Comparison of ENCODE assay signal across 1 cellular context in the genomic region with DNA sequence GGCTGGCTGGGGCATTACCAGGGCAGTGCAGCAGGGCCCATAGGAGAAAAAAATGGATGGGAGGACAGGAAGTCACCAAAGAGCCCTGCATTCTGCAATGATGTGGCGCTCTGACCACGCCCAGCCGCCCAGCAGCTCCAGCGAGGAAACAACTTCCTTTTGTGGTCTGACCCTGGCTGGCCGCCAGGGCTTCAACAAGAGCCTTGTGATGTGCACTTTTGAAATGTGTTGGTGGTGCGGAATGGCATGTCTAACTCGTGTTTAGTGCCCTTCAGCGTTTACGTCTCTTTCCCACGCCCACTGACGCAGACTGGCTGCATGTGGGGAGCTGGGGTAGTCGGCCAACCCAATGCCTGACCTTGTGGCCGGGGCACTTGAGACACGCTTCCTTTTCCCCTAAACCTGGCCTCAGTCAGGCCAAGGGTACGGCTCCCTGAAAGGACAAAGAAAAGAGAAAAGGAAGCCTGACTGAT.
TF ChIP-seq lines count a peak whose summit lies in the region.

No MANE protein-coding gene starts in this region.

TF ChIP-seq in HepG2, 621 proteins besides CTCF, POLR2A, EP300 and RAD21 (continued from another document and continues in another):
- TF ChIP-seq ZNF550 (CRISPR knock-in tag; IDR thresholded peaks at IDR 0.05; ENCODE audit: borderline replicate concordance) = 0 out of 2 replicates have a peak, but pooled peaks have one; percentile 66
- TF ChIP-seq ATF1 (CRISPR knock-in tag; IDR thresholded peaks at IDR 0.05) = 0 out of 2 replicates have a peak, but pooled peaks have one; percentile 52
- TF ChIP-seq, protein P1, sequence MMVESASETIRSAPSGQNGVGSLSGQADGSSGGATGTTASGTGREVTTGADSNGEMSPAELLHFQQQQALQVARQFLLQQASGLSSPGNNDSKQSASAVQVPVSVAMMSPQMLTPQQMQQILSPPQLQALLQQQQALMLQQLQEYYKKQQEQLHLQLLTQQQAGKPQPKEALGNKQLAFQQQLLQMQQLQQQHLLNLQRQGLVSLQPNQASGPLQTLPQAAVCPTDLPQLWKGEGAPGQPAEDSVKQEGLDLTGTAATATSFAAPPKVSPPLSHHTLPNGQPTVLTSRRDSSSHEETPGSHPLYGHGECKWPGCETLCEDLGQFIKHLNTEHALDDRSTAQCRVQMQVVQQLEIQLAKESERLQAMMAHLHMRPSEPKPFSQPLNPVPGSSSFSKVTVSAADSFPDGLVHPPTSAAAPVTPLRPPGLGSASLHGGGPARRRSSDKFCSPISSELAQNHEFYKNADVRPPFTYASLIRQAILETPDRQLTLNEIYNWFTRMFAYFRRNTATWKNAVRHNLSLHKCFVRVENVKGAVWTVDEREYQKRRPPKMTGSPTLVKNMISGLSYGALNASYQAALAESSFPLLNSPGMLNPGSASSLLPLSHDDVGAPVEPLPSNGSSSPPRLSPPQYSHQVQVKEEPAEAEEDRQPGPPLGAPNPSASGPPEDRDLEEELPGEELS (CRISPR knock-in tag; IDR thresholded peaks at IDR 0.05) = peak; percentile 59; the same call in 1 of the 2 replicates
- peak; percentile 33; the same call in 1 of the 2 replicates for TF ChIP-seq RXRB (CRISPR knock-in tag; IDR thresholded peaks at IDR 0.05; ENCODE audit: borderline replicate concordance)
- no peak for TF ChIP-seq KDM2A (CRISPR knock-in tag; IDR thresholded peaks at IDR 0.05; ENCODE audit: borderline replicate concordance, low read depth)
- TF ChIP-seq ZNF607 (CRISPR knock-in tag; IDR thresholded peaks at IDR 0.05; ENCODE audit: borderline replicate concordance) = peak; percentile 72; the same call in 1 of the 2 replicates
- 0 out of 2 replicates have a peak, but pooled peaks have one; percentile 26 for TF ChIP-seq ZNF782 (CRISPR knock-in tag; IDR thresholded peaks at IDR 0.05; ENCODE audit: borderline replicate concordance)
- no peak; the same call in 1 of the 2 replicates for TF ChIP-seq SETDB1 (CRISPR knock-in tag; IDR thresholded peaks at IDR 0.05; ENCODE audit: borderline replicate concordance)
- 0 out of 2 replicates have a peak, but pooled peaks have one; percentile 23 for TF ChIP-seq ZSCAN21 (CRISPR knock-in tag; IDR thresholded peaks at IDR 0.05; ENCODE audit: borderline replicate concordance)
- TF ChIP-seq ZFY (CRISPR knock-in tag; IDR thresholded peaks at IDR 0.05) = peak; percentile 39; the same call in 1 of the 2 replicates
- TF ChIP-seq, protein P2, sequence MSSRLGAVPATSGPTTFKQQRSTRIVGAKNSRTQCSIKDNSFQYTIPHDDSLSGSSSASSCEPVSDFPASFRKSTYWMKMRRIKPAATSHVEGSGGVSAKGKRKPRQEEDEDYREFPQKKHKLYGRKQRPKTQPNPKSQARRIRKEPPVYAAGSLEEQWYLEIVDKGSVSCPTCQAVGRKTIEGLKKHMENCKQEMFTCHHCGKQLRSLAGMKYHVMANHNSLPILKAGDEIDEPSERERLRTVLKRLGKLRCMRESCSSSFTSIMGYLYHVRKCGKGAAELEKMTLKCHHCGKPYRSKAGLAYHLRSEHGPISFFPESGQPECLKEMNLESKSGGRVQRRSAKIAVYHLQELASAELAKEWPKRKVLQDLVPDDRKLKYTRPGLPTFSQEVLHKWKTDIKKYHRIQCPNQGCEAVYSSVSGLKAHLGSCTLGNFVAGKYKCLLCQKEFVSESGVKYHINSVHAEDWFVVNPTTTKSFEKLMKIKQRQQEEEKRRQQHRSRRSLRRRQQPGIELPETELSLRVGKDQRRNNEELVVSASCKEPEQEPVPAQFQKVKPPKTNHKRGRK (CRISPR knock-in tag; IDR thresholded peaks at IDR 0.05) = no peak
- TF ChIP-seq, protein P3, sequence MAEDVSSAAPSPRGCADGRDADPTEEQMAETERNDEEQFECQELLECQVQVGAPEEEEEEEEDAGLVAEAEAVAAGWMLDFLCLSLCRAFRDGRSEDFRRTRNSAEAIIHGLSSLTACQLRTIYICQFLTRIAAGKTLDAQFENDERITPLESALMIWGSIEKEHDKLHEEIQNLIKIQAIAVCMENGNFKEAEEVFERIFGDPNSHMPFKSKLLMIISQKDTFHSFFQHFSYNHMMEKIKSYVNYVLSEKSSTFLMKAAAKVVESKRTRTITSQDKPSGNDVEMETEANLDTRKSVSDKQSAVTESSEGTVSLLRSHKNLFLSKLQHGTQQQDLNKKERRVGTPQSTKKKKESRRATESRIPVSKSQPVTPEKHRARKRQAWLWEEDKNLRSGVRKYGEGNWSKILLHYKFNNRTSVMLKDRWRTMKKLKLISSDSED (CRISPR knock-in tag; IDR thresholded peaks at IDR 0.05) = no peak
- TF ChIP-seq, protein P4, sequence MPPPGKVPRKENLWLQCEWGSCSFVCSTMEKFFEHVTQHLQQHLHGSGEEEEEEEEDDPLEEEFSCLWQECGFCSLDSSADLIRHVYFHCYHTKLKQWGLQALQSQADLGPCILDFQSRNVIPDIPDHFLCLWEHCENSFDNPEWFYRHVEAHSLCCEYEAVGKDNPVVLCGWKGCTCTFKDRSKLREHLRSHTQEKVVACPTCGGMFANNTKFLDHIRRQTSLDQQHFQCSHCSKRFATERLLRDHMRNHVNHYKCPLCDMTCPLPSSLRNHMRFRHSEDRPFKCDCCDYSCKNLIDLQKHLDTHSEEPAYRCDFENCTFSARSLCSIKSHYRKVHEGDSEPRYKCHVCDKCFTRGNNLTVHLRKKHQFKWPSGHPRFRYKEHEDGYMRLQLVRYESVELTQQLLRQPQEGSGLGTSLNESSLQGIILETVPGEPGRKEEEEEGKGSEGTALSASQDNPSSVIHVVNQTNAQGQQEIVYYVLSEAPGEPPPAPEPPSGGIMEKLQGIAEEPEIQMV (CRISPR knock-in tag; IDR thresholded peaks at IDR 0.05; ENCODE audit: low read depth) = peak; percentile 50; the same call in 1 of the 2 replicates
- TF ChIP-seq ZNF616 (CRISPR knock-in tag; IDR thresholded peaks at IDR 0.05; ENCODE audit: low read depth) = 0 out of 2 replicates have a peak, but pooled peaks have one; percentile 50
- TF ChIP-seq FIP1L1 (IDR thresholded peaks at IDR 0.05; ENCODE audit: borderline replicate concordance, insufficient read depth, low read depth, low read length) = no peak
- TF ChIP-seq, protein P5, sequence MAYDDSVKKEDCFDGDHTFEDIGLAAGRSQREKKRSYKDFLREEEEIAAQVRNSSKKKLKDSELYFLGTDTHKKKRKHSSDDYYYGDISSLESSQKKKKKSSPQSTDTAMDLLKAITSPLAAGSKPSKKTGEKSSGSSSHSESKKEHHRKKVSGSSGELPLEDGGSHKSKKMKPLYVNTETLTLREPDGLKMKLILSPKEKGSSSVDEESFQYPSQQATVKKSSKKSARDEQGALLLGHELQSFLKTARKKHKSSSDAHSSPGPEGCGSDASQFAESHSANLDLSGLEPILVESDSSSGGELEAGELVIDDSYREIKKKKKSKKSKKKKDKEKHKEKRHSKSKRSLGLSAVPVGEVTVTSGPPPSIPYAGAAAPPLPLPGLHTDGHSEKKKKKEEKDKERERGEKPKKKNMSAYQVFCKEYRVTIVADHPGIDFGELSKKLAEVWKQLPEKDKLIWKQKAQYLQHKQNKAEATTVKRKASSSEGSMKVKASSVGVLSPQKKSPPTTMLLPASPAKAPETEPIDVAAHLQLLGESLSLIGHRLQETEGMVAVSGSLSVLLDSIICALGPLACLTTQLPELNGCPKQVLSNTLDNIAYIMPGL (CRISPR knock-in tag; IDR thresholded peaks at IDR 0.05; ENCODE audit: borderline replicate concordance in 1 of 2, low read depth in 1 of 2) = peak in 1 of 2 experiments; percentile 49; a peak in 1 of 4 replicates
- TF ChIP-seq TAF15 (IDR thresholded peaks at IDR 0.05; ENCODE audit: low read depth, low read length, poor library complexity, severe bottlenecking) = no peak
- TF ChIP-seq SP5 (CRISPR knock-in tag; IDR thresholded peaks at IDR 0.05; ENCODE audit: borderline replicate concordance, low read depth) = peak; percentile 58
- peak; percentile 72 for TF ChIP-seq GZF1 (CRISPR knock-in tag; IDR thresholded peaks at IDR 0.05)
- TF ChIP-seq SIX1 (CRISPR knock-in tag; IDR thresholded peaks at IDR 0.05; ENCODE audit: borderline replicate concordance) = no peak
- TF ChIP-seq GABPA (IDR thresholded peaks at IDR 0.05; ENCODE audit: low read depth, low read length) = no peak
- peak; percentile 81 for TF ChIP-seq GABPA (CRISPR knock-in tag; IDR thresholded peaks at IDR 0.05; ENCODE audit: low read depth)
- TF ChIP-seq, protein P6, sequence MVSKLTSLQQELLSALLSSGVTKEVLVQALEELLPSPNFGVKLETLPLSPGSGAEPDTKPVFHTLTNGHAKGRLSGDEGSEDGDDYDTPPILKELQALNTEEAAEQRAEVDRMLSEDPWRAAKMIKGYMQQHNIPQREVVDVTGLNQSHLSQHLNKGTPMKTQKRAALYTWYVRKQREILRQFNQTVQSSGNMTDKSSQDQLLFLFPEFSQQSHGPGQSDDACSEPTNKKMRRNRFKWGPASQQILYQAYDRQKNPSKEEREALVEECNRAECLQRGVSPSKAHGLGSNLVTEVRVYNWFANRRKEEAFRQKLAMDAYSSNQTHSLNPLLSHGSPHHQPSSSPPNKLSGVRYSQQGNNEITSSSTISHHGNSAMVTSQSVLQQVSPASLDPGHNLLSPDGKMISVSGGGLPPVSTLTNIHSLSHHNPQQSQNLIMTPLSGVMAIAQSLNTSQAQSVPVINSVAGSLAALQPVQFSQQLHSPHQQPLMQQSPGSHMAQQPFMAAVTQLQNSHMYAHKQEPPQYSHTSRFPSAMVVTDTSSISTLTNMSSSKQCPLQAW (CRISPR knock-in tag; IDR thresholded peaks at IDR 0.05) = 0 out of 2 replicates have a peak, but pooled peaks have one; percentile 32
- 0 out of 2 replicates have a peak, but pooled peaks have one; percentile 25 for TF ChIP-seq ZBTB20 (CRISPR knock-in tag; IDR thresholded peaks at IDR 0.05; ENCODE audit: borderline replicate concordance, low read depth)
- no peak for TF ChIP-seq SOX13 (IDR thresholded peaks at IDR 0.05)
- TF ChIP-seq SOX13 (CRISPR knock-in tag; conservative IDR thresholded peaks at IDR 0.05 in 1 of 2, IDR thresholded peaks at IDR 0.05 in 1 of 2) = peak in 1 of 2 experiments; percentile 56; a peak in 2 of 4 replicates
- TF ChIP-seq NR1H2 (CRISPR knock-in tag; IDR thresholded peaks at IDR 0.05; ENCODE audit: borderline replicate concordance, low read depth) = no peak
- TF ChIP-seq, protein P7, sequence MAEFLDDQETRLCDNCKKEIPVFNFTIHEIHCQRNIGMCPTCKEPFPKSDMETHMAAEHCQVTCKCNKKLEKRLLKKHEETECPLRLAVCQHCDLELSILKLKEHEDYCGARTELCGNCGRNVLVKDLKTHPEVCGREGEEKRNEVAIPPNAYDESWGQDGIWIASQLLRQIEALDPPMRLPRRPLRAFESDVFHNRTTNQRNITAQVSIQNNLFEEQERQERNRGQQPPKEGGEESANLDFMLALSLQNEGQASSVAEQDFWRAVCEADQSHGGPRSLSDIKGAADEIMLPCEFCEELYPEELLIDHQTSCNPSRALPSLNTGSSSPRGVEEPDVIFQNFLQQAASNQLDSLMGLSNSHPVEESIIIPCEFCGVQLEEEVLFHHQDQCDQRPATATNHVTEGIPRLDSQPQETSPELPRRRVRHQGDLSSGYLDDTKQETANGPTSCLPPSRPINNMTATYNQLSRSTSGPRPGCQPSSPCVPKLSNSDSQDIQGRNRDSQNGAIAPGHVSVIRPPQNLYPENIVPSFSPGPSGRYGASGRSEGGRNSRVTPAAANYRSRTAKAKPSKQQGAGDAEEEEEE (CRISPR knock-in tag; IDR thresholded peaks at IDR 0.05; ENCODE audit: borderline replicate concordance) = peak; percentile 91; the same call in 1 of the 2 replicates
- no peak for TF ChIP-seq CBX1 (IDR thresholded peaks at IDR 0.05; ENCODE audit: low read depth)
- TF ChIP-seq, protein P8, sequence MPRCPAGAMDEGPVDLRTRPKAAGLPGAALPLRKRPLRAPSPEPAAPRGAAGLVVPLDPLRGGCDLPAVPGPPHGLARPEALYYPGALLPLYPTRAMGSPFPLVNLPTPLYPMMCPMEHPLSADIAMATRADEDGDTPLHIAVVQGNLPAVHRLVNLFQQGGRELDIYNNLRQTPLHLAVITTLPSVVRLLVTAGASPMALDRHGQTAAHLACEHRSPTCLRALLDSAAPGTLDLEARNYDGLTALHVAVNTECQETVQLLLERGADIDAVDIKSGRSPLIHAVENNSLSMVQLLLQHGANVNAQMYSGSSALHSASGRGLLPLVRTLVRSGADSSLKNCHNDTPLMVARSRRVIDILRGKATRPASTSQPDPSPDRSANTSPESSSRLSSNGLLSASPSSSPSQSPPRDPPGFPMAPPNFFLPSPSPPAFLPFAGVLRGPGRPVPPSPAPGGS (CRISPR knock-in tag; IDR thresholded peaks at IDR 0.05) = no peak; the same call in 1 of the 2 replicates
- TF ChIP-seq, protein P9, sequence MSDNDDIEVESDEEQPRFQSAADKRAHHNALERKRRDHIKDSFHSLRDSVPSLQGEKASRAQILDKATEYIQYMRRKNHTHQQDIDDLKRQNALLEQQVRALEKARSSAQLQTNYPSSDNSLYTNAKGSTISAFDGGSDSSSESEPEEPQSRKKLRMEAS (IDR thresholded peaks at IDR 0.05) = peak; percentile 87
- 0 out of 2 replicates have a peak, but pooled peaks have one; percentile 32 for TF ChIP-seq ZNF891 (CRISPR knock-in tag; IDR thresholded peaks at IDR 0.05)
- no peak for TF ChIP-seq SNAPC2 (CRISPR knock-in tag; IDR thresholded peaks at IDR 0.05)
- no peak for TF ChIP-seq ZNF670 (CRISPR knock-in tag; IDR thresholded peaks at IDR 0.05; ENCODE audit: borderline replicate concordance)
- TF ChIP-seq KLF12 (CRISPR knock-in tag; IDR thresholded peaks at IDR 0.05; ENCODE audit: borderline replicate concordance) = peak; percentile 67; the same call in 1 of the 2 replicates
- TF ChIP-seq, protein P10, sequence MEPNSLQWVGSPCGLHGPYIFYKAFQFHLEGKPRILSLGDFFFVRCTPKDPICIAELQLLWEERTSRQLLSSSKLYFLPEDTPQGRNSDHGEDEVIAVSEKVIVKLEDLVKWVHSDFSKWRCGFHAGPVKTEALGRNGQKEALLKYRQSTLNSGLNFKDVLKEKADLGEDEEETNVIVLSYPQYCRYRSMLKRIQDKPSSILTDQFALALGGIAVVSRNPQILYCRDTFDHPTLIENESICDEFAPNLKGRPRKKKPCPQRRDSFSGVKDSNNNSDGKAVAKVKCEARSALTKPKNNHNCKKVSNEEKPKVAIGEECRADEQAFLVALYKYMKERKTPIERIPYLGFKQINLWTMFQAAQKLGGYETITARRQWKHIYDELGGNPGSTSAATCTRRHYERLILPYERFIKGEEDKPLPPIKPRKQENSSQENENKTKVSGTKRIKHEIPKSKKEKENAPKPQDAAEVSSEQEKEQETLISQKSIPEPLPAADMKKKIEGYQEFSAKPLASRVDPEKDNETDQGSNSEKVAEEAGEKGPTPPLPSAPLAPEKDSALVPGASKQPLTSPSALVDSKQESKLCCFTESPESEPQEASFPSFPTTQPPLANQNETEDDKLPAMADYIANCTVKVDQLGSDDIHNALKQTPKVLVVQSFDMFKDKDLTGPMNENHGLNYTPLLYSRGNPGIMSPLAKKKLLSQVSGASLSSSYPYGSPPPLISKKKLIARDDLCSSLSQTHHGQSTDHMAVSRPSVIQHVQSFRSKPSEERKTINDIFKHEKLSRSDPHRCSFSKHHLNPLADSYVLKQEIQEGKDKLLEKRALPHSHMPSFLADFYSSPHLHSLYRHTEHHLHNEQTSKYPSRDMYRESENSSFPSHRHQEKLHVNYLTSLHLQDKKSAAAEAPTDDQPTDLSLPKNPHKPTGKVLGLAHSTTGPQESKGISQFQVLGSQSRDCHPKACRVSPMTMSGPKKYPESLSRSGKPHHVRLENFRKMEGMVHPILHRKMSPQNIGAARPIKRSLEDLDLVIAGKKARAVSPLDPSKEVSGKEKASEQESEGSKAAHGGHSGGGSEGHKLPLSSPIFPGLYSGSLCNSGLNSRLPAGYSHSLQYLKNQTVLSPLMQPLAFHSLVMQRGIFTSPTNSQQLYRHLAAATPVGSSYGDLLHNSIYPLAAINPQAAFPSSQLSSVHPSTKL (CRISPR knock-in tag; IDR thresholded peaks at IDR 0.05) = peak; percentile 76
- TF ChIP-seq ZNF564 (CRISPR knock-in tag; IDR thresholded peaks at IDR 0.05) = 0 out of 2 replicates have a peak, but pooled peaks have one; percentile 46
- 0 out of 2 replicates have a peak, but pooled peaks have one; percentile 48 for TF ChIP-seq AKAP8 (CRISPR knock-in tag; IDR thresholded peaks at IDR 0.05)
- TF ChIP-seq ZFP90 (CRISPR knock-in tag; IDR thresholded peaks at IDR 0.05; ENCODE audit: borderline replicate concordance) = no peak
